ENCODE assay signal across 9 cellular contexts in genomic region chr7:30173058-30173897, GRCh38. TPM values are rescaled to one million over a fixed set of nuclear protein-coding genes. Genes with fewer than 3 reads are reported as not detected.
A peak's percentile ranks its signal among the peaks of the same experiment; 100 is the strongest.
DNase-seq lines count a peak whose midpoint lies in the region; ATAC-seq, FAIRE-seq and TF ChIP-seq lines count a peak whose summit lies in the region.
"Had no signal": no experiment of that assay in that cellular context is flagged by ENCODE, and none has a peak within 500 bp of the region (broad histone marks: within the 10 kb centered on the region; RNA-seq: fewer than 3 reads in every experiment).

No MANE protein-coding gene starts in this region.

- peaks cover 0 to 5% of the 10 kb centered on the region in 2 donors for H3K27me3 Mint-ChIP-seq in CD8-positive, alpha-beta memory T cell
- H3K27me3 Mint-ChIP-seq in naive thymus-derived CD4-positive, alpha-beta T cell, result peaks cover 0 to 4% (median 0%) of the 10 kb centered on the region in 5 donors
- H3K27me3 Mint-ChIP-seq: CD4-positive, CD25-positive, alpha-beta regulatory T cell had no signal

- TF ChIP-seq POLR2A in esophagus muscularis mucosa (IDR thresholded peaks at IDR 0.05; ENCODE audit: low read depth), result no peak

- no peak for ATAC-seq in HG03442 (IDR thresholded peaks at IDR 0.05; ENCODE audit: unreplicated experiment)
- ATAC-seq in naive thymus-derived CD4-positive, alpha-beta T cell, result no peak

- POLR2A ChIA-PET in CD8-positive, alpha-beta memory T cell (lab: Charles Lee), result no interaction called here
- POLR2A ChIA-PET in naive thymus-derived CD4-positive, alpha-beta T cell (lab: Charles Lee), result no interaction called here

- DNase-seq in SIG-M5 treated with dmso at 0.1 percent for 504 hours (lab: John Stamatoyannopoulos, UW; ENCODE audit: unreplicated experiment) (peak; percentile 29), SIG-M5 (lab: John Stamatoyannopoulos, UW) (no peak), RCC 7860 (ENCODE audit: low spot score) (peak; percentile 70), esophagus muscularis mucosa (ENCODE audit: extremely low spot score) (no peak), occipital lobe (lab: John Stamatoyannopoulos, UW) (peak; percentile 89)
- DNase-seq in CD8-positive, alpha-beta memory T cell, result no peak
- no peak for DNase-seq in naive thymus-derived CD4-positive, alpha-beta T cell
- DNase-seq: CD4-positive, CD25-positive, alpha-beta regulatory T cell had no signal

- intact Hi-C loops in esophagus muscularis mucosa (cut with DNase I), result no loop called here
- intact Hi-C loops in naive thymus-derived CD4-positive, alpha-beta T cell (cut with micrococcal nuclease), result no loop called here

- H3K36me3 Mint-ChIP-seq in CD8-positive, alpha-beta memory T cell, result peaks cover 0 to 1% (median 0%) of the 10 kb centered on the region in 3 donors
- H3K36me3 Mint-ChIP-seq in naive thymus-derived CD4-positive, alpha-beta T cell, result no peaks in the 10 kb centered on the region
- H3K36me3 Mint-ChIP-seq: CD4-positive, CD25-positive, alpha-beta regulatory T cell had no signal

- H3K9me3 ChIP-seq in esophagus muscularis mucosa, result no peaks in the 10 kb centered on the region
- H3K9me3 ChIP-seq in CD8-positive, alpha-beta memory T cell (ENCODE audit: low read length), result no peaks in the 10 kb centered on the region
- no peaks in the 10 kb centered on the region for H3K9me3 ChIP-seq in naive thymus-derived CD4-positive, alpha-beta T cell (ENCODE audit: control insufficient read depth in 2 of 3, low read length in 3 of 3)

- WGBS in esophagus muscularis mucosa, result 31% methylated on average over 12 of the region's 13 CpGs

- peak; percentile 40 to 54 (median 48) for TF ChIP-seq CTCF in esophagus muscularis mucosa (IDR thresholded peaks at IDR 0.05)

- H3K4me3 ChIP-seq in esophagus muscularis mucosa, result peak overlapping the region in 1 of 4 donors; percentile 25
- no peak overlapping the region for H3K4me3 ChIP-seq in CD8-positive, alpha-beta memory T cell (ENCODE audit: low read length)
- no peak overlapping the region for H3K4me3 ChIP-seq in naive thymus-derived CD4-positive, alpha-beta T cell (ENCODE audit: low read length)

- H3K27me3 ChIP-seq in esophagus muscularis mucosa, result no peaks in the 10 kb centered on the region
- H3K27me3 ChIP-seq in CD8-positive, alpha-beta memory T cell (ENCODE audit: insufficient read depth, low read length, poor library complexity, severe bottlenecking), result no peaks in the 10 kb centered on the region
- H3K27me3 ChIP-seq in naive thymus-derived CD4-positive, alpha-beta T cell (ENCODE audit: control insufficient read depth in 2 of 2, insufficient read depth in 2 of 2, low read length in 2 of 2), result no peaks in the 10 kb centered on the region

- CTCF ChIA-PET in CD8-positive, alpha-beta memory T cell (lab: Charles Lee), result interaction anchor here (0.7 to 1.4 kb wide), 2 partner anchors 8 to 19 kb away, joined by 3 to 4 read pairs; no protein-coding TSS in a partner anchor
- CTCF ChIA-PET in naive thymus-derived CD4-positive, alpha-beta T cell (lab: Charles Lee), result no interaction called here

- no peaks in the 10 kb centered on the region for H3K36me3 ChIP-seq in esophagus muscularis mucosa
- H3K36me3 ChIP-seq in CD8-positive, alpha-beta memory T cell (ENCODE audit: insufficient read depth, low read length), result no peaks in the 10 kb centered on the region
- H3K36me3 ChIP-seq in naive thymus-derived CD4-positive, alpha-beta T cell (ENCODE audit: control insufficient read depth in 2 of 3, insufficient read depth in 3 of 3, low read length in 3 of 3), result no peaks in the 10 kb centered on the region

- TF ChIP-seq EP300 in esophagus muscularis mucosa (IDR thresholded peaks at IDR 0.05), result no peak

- no peak overlapping the region for H3K4me3 Mint-ChIP-seq in CD8-positive, alpha-beta memory T cell
- no peak overlapping the region for H3K4me3 Mint-ChIP-seq in naive thymus-derived CD4-positive, alpha-beta T cell
- H3K4me3 Mint-ChIP-seq: CD4-positive, CD25-positive, alpha-beta regulatory T cell had no signal

- FAIRE-seq in RCC 7860 (lab: Jason Lieb, UNC), result peak; percentile 84

- H3K27ac ChIP-seq in esophagus muscularis mucosa (replicated peaks in 1 of 4), result peak overlapping the region; percentile 79 to 84 (median 81)
- H3K27ac ChIP-seq in CD8-positive, alpha-beta memory T cell (ENCODE audit: low read depth, low read length), result no peak overlapping the region
- H3K27ac ChIP-seq in naive thymus-derived CD4-positive, alpha-beta T cell (ENCODE audit: low read depth, low read length), result no peak overlapping the region

- H3K4me1 Mint-ChIP-seq in CD8-positive, alpha-beta memory T cell, result peaks cover 5 to 8% (median 6%) of the 10 kb centered on the region in 3 donors
- H3K4me1 Mint-ChIP-seq in naive thymus-derived CD4-positive, alpha-beta T cell, result peaks cover 0 to 6% (median 0%) of the 10 kb centered on the region in 7 donors

- H3K4me1 ChIP-seq in esophagus muscularis mucosa, result peaks cover 43 to 86% (median 61%) of the 10 kb centered on the region in 4 donors
- no peaks in the 10 kb centered on the region for H3K4me1 ChIP-seq in CD8-positive, alpha-beta memory T cell (ENCODE audit: insufficient read depth, low read length)
- no peaks in the 10 kb centered on the region for H3K4me1 ChIP-seq in naive thymus-derived CD4-positive, alpha-beta T cell (ENCODE audit: control insufficient read depth in 2 of 2, insufficient read depth in 2 of 2, low read length in 2 of 2)

- no peaks in the 10 kb centered on the region for H3K9me3 Mint-ChIP-seq in CD8-positive, alpha-beta memory T cell
- no peaks in the 10 kb centered on the region for H3K9me3 Mint-ChIP-seq in naive thymus-derived CD4-positive, alpha-beta T cell

- H3K27ac Mint-ChIP-seq in CD8-positive, alpha-beta memory T cell, result no peak overlapping the region
- H3K27ac Mint-ChIP-seq in naive thymus-derived CD4-positive, alpha-beta T cell, result no peak overlapping the region

RNA-seq across cellular contexts. Expression of gene MTURN, which starts 38.5 kb away (rescaled TPM):
- total RNA-seq in esophagus muscularis mucosa, result 100 to 1,000 TPM; 158 to 249 (median 196) TPM
- total RNA-seq in occipital lobe, result 388 TPM
- 1 to 10 TPM; 4.9 to 6.2 TPM for total RNA-seq in CD8-positive, alpha-beta memory T cell
- polyA plus RNA-seq in CD8-positive, alpha-beta memory T cell, result 4.9 TPM
- total RNA-seq in naive thymus-derived CD4-positive, alpha-beta T cell, result 10 to 100 TPM in 4 of 5 experiments, 1 to 10 TPM in 1; 2.7 to 38.7 (median 20.2) TPM
- 1 to 10 TPM; 3.2 to 3.6 TPM for polyA plus RNA-seq in naive thymus-derived CD4-positive, alpha-beta T cell

Comparison
In these comparisons a context has a peak if more than half of its experiments do, and no peak if none do; other contexts are left out.
1. DNase-seq: peak in SIG-M5 treated with dmso at 0.1 percent for 504 hours (single experiment), RCC 7860 (single experiment) and occipital lobe (single experiment); none in SIG-M5 (single experiment), esophagus muscularis mucosa (single experiment), CD8-positive, alpha-beta memory T cell (0 of 5) and naive thymus-derived CD4-positive, alpha-beta T cell (0 of 9).
2. H3K27ac ChIP-seq: peak in esophagus muscularis mucosa (4 of 4); none in CD8-positive, alpha-beta memory T cell (single experiment) and naive thymus-derived CD4-positive, alpha-beta T cell (single experiment).